1 cellular context compared by ENCODE assay signal in genomic region chr9:14715102-14715501, GRCh38.
TF ChIP-seq lines count a peak whose summit lies in the region.

No MANE protein-coding gene starts in this region.

TF ChIP-seq in GM12878, 131 proteins besides CTCF, POLR2A, EP300 and RAD21 (continued from another document):
- no peak for TF ChIP-seq ZBTB33 (IDR thresholded peaks at IDR 0.05)
